In genomic region chrX:18286322-18286831, GRCh38 we compare ENCODE assay signal across 17 cellular contexts.
"Had no signal": no experiment of that assay in that cellular context is flagged by ENCODE, and none has a peak within 500 bp of the region (broad histone marks: within the 10 kb centered on the region; RNA-seq: fewer than 3 reads in every experiment).

No MANE protein-coding gene starts in this region.

- H3K4me3 Mint-ChIP-seq: activated CD4-positive, alpha-beta T cell treated with anti-CD3 and anti-CD28 coated beads, Interleukin-2, amount 10 ng/mL, durations not matched to agents 7 days and 5 days; activated CD8-positive, alpha-beta T cell treated with anti-CD3 and anti-CD28 coated beads, Interleukin-2, amount 10 ng/mL, durations not matched to agents 7 days and 5 days; activated T-cell treated with anti-CD3 and anti-CD28 coated beads, Interleukin-2, amount 50 U/mL, for 4 hours; effector memory CD8-positive, alpha-beta T cell; natural killer cell had no signal

- H3K4me1 Mint-ChIP-seq: activated CD4-positive, alpha-beta T cell treated with anti-CD3 and anti-CD28 coated beads, Interleukin-2, amount 10 ng/mL, durations not matched to agents 7 days and 5 days; natural killer cell had no signal

- DNase-seq: activated CD4-positive, alpha-beta T cell treated with anti-CD3 and anti-CD28 coated beads, Interleukin-2, amount 10 ng/mL, durations not matched to agents 7 days and 5 days; activated CD8-positive, alpha-beta T cell treated with anti-CD3 and anti-CD28 coated beads, Interleukin-2, amount 10 ng/mL, durations not matched to agents 7 days and 5 days; activated effector memory CD4-positive, alpha-beta T cell treated with Interleukin-2 at 50 U/mL for 16 hours; activated naive CD4-positive, alpha-beta T cell treated with anti-CD3 and anti-CD28 coated beads, Interleukin-2, amount 50 U/mL, for 16 hours; activated T-cell treated with anti-CD3 and anti-CD28 coated beads, Interleukin-2, amount 50 U/mL, for 4 hours; caudate nucleus; effector memory CD8-positive, alpha-beta T cell; esophagus squamous epithelium; left colon; lower lobe of right lung; natural killer cell; occipital lobe; posterior cingulate gyrus; stimulated activated CD8-positive, alpha-beta memory T cell treated with anti-CD3 and anti-CD28 coated beads, Interleukin-4, amount 100 ng/mL, for 48 hours; stimulated activated naive CD4-positive, alpha-beta T cell; T1000; thyroid gland had no signal

- H3K27me3 Mint-ChIP-seq: activated CD4-positive, alpha-beta T cell treated with anti-CD3 and anti-CD28 coated beads, Interleukin-2, amount 10 ng/mL, durations not matched to agents 7 days and 5 days; effector memory CD8-positive, alpha-beta T cell had no signal

- H3K9me3 Mint-ChIP-seq: activated CD4-positive, alpha-beta T cell treated with anti-CD3 and anti-CD28 coated beads, Interleukin-2, amount 10 ng/mL, durations not matched to agents 7 days and 5 days; activated T-cell treated with anti-CD3 and anti-CD28 coated beads, Interleukin-2, amount 50 U/mL, for 4 hours; effector memory CD8-positive, alpha-beta T cell; natural killer cell had no signal

- H3K27ac Mint-ChIP-seq: activated CD4-positive, alpha-beta T cell treated with anti-CD3 and anti-CD28 coated beads, Interleukin-2, amount 10 ng/mL, durations not matched to agents 7 days and 5 days; activated CD8-positive, alpha-beta T cell treated with anti-CD3 and anti-CD28 coated beads, Interleukin-2, amount 10 ng/mL, durations not matched to agents 7 days and 5 days; effector memory CD8-positive, alpha-beta T cell; natural killer cell had no signal

- H3K36me3 Mint-ChIP-seq: natural killer cell had no signal

- ATAC-seq: activated CD8-positive, alpha-beta T cell treated with anti-CD3 and anti-CD28 coated beads, Interleukin-2, amount 10 ng/mL, durations not matched to agents 7 days and 5 days; activated T-cell treated with anti-CD3 and anti-CD28 coated beads, Interleukin-2, amount 50 U/mL, for 4 hours; effector memory CD8-positive, alpha-beta T cell; left colon; lower lobe of right lung; natural killer cell had no signal
